ENCODE assay signal across 9 cellular contexts in genomic region chr10:31697271-31698168, GRCh38.
DNase-seq lines count a peak whose midpoint lies in the region; ATAC-seq and TF ChIP-seq lines count a peak whose summit lies in the region.
"Had no signal": no experiment of that assay in that cellular context is flagged by ENCODE, and none has a peak within 500 bp of the region (broad histone marks: within the 10 kb centered on the region; RNA-seq: fewer than 3 reads in every experiment).

No MANE protein-coding gene starts in this region.

- H3K79me2 ChIP-seq in GM23248 (ENCODE audit: insufficient read depth) = no peaks in the 10 kb centered on the region

- DNase-seq in GM23248 = peak; percentile 95
- peak; percentile 94 to 96 (median 94) for DNase-seq in right cardiac atrium
- DNase-seq in sigmoid colon = peak; percentile 93
- DNase-seq in DMS79 (lab: John Stamatoyannopoulos, UW) = no peak
- DNase-seq in activated CD8-positive, alpha-beta T cell treated with anti-CD3 and anti-CD28 coated beads for 36 hours = no peak
- DNase-seq in activated CD4-positive, alpha-beta T cell treated with anti-CD3 and anti-CD28 coated beads, Interleukin-2, amount 50 U/mL, for 48 hours = no peak

- no peak overlapping the region for H3K27ac Mint-ChIP-seq in activated CD8-positive, alpha-beta T cell treated with anti-CD3 and anti-CD28 coated beads for 36 hours
- H3K27ac Mint-ChIP-seq: stimulated activated naive CD8-positive, alpha-beta T cell treated with anti-CD3 and anti-CD28 coated beads, Interleukin-15, Interleukin-2, amounts not matched to agents 100 ng/mL and 50 ng/mL, for 24 hours had no signal

- peak overlapping the region; percentile 82 for H2AFZ ChIP-seq in GM23248

- H3K4me3 ChIP-seq in GM23248 = peak overlapping the region; percentile 53
- no peak overlapping the region for H3K4me3 ChIP-seq in right cardiac atrium (ENCODE audit: low read length)
- H3K4me3 ChIP-seq in sigmoid colon = peak overlapping the region in 2 of 4 donors; percentile 12 to 25

- H3K27me3 ChIP-seq in GM23248 (replicated peaks; ENCODE audit: insufficient read depth) (no peaks in the 10 kb centered on the region), right cardiac atrium (ENCODE audit: control insufficient read depth, insufficient read depth) (no peaks in the 10 kb centered on the region), sigmoid colon (no peaks in the 10 kb centered on the region)

- H3K36me3 ChIP-seq in GM23248 (ENCODE audit: low read depth) (no peaks in the 10 kb centered on the region), sigmoid colon (no peaks in the 10 kb centered on the region)

- peak in 1 of 4 donors; percentile 39 for TF ChIP-seq EP300 in sigmoid colon (IDR thresholded peaks at IDR 0.05)

- POLR2A ChIA-PET in activated CD8-positive, alpha-beta T cell treated with anti-CD3 and anti-CD28 coated beads for 36 hours (lab: Charles Lee) = no interaction called here

- no peak for TF ChIP-seq CTCF in sigmoid colon (IDR thresholded peaks at IDR 0.05)
- TF ChIP-seq CTCF in activated CD8-positive, alpha-beta T cell treated with anti-CD3 and anti-CD28 coated beads for 36 hours (IDR thresholded peaks at IDR 0.05) = no peak

- 2 to 6% methylated on average over 19 of the region's 19 CpGs for WGBS in GM23248 (ENCODE audit: low coverage in 1 of 2, low lambda C conversion rate in 2 of 2, missing lambda C conversion rate in 2 of 2), 2 experiments
- 11 to 61% (median 21%) methylated on average over 19 of the region's 19 CpGs for WGBS in adipose tissue, 3 donors
- WGBS in right cardiac atrium = 26% methylated on average over 19 of the region's 19 CpGs
- 41 to 53% methylated on average over 19 of the region's 19 CpGs for WGBS in sigmoid colon, 2 donors

- no peak overlapping the region for H3K4me3 Mint-ChIP-seq in activated CD8-positive, alpha-beta T cell treated with anti-CD3 and anti-CD28 coated beads for 36 hours
- H3K4me3 Mint-ChIP-seq: stimulated activated naive CD8-positive, alpha-beta T cell treated with anti-CD3 and anti-CD28 coated beads, Interleukin-15, Interleukin-2, amounts not matched to agents 100 ng/mL and 50 ng/mL, for 24 hours had no signal

- H3K9me3 Mint-ChIP-seq in activated CD8-positive, alpha-beta T cell treated with anti-CD3 and anti-CD28 coated beads for 36 hours = no peaks in the 10 kb centered on the region
- H3K9me3 Mint-ChIP-seq: stimulated activated naive CD8-positive, alpha-beta T cell treated with anti-CD3 and anti-CD28 coated beads, Interleukin-15, Interleukin-2, amounts not matched to agents 100 ng/mL and 50 ng/mL, for 24 hours had no signal

- peaks cover 4% of the 10 kb centered on the region for H3K27me3 Mint-ChIP-seq in activated CD8-positive, alpha-beta T cell treated with anti-CD3 and anti-CD28 coated beads for 36 hours
- H3K27me3 Mint-ChIP-seq: stimulated activated naive CD8-positive, alpha-beta T cell treated with anti-CD3 and anti-CD28 coated beads, Interleukin-15, Interleukin-2, amounts not matched to agents 100 ng/mL and 50 ng/mL, for 24 hours had no signal

- peak; percentile 84 to 92 for ATAC-seq in right cardiac atrium
- ATAC-seq in HG03469 (IDR thresholded peaks at IDR 0.05; ENCODE audit: unreplicated experiment) = no peak
- no peak for ATAC-seq in activated CD8-positive, alpha-beta T cell treated with anti-CD3 and anti-CD28 coated beads for 36 hours

- peaks cover 4% of the 10 kb centered on the region for H3K4me1 Mint-ChIP-seq in activated CD8-positive, alpha-beta T cell treated with anti-CD3 and anti-CD28 coated beads for 36 hours (ENCODE audit: low read depth)

- H3F3A ChIP-seq in GM23248 (ENCODE audit: insufficient read depth) = peaks cover 27% of the 10 kb centered on the region

- intact Hi-C loops in right cardiac atrium (cut with DNase I) = no loop called here
- intact Hi-C loops in sigmoid colon (cut with DNase I) = no loop called here
- intact Hi-C loops in activated CD8-positive, alpha-beta T cell treated with anti-CD3 and anti-CD28 coated beads for 36 hours (cut with micrococcal nuclease) = no loop called here

- H3K27ac ChIP-seq in GM23248 (peak overlapping the region; percentile 91), adipose tissue (ENCODE audit: low read depth, low read length) (peak overlapping the region; percentile 79), right cardiac atrium (ENCODE audit: low read length) (peak overlapping the region; percentile 96), sigmoid colon (peak overlapping the region; percentile 81 to 92 (median 88))

- peak overlapping the region; percentile 76 for H3K9ac ChIP-seq in GM23248

- H3K9me3 ChIP-seq in GM23248 (ENCODE audit: low read depth) (no peaks in the 10 kb centered on the region), right cardiac atrium (ENCODE audit: control insufficient read depth, low read length) (no peaks in the 10 kb centered on the region), sigmoid colon (no peaks in the 10 kb centered on the region)

- H3K36me3 Mint-ChIP-seq in activated CD8-positive, alpha-beta T cell treated with anti-CD3 and anti-CD28 coated beads for 36 hours (ENCODE audit: low read depth) = no peaks in the 10 kb centered on the region

- no peaks in the 10 kb centered on the region for H3K9me2 ChIP-seq in GM23248 (ENCODE audit: insufficient read depth)

- H4K20me1 ChIP-seq in GM23248 (ENCODE audit: insufficient read depth) = no peaks in the 10 kb centered on the region

- in situ Hi-C loops in GM23248 (cut with MboI) = no loop called here

- no peak for TF ChIP-seq POLR2A in sigmoid colon (IDR thresholded peaks at IDR 0.05)

- CTCF ChIA-PET in activated CD8-positive, alpha-beta T cell treated with anti-CD3 and anti-CD28 coated beads for 36 hours (lab: Charles Lee) = no interaction called here

- H3K4me1 ChIP-seq in GM23248 (ENCODE audit: insufficient read depth) (peaks cover 29% of the 10 kb centered on the region), right cardiac atrium (ENCODE audit: control insufficient read depth, insufficient read depth, low read length) (peaks cover 18% of the 10 kb centered on the region), sigmoid colon (peaks cover 0 to 90% (median 78%) of the 10 kb centered on the region in 4 donors)

- peak overlapping the region; percentile 72 for H3K4me2 ChIP-seq in GM23248 (ENCODE audit: unreplicated experiment)

Comparison
In these comparisons a context has a peak if more than half of its experiments do, and no peak if none do; other contexts are left out.
1. DNase-seq: peak in GM23248 (single experiment), right cardiac atrium (3 of 3) and sigmoid colon (single experiment); none in DMS79 (single experiment), activated CD8-positive, alpha-beta T cell treated with anti-CD3 and anti-CD28 coated beads for 36 hours (single experiment) and activated CD4-positive, alpha-beta T cell treated with anti-CD3 and anti-CD28 coated beads, Interleukin-2, amount 50 U/mL, for 48 hours (0 of 2).
2. ATAC-seq: peak in right cardiac atrium (2 of 2); none in HG03469 (single experiment) and activated CD8-positive, alpha-beta T cell treated with anti-CD3 and anti-CD28 coated beads for 36 hours (single experiment).
3. Peak in every context shown above with its lines, with median percentiles within 50 percentile points of each other: H3K27ac ChIP-seq.